Comparison of ENCODE assay signal across 30 cellular contexts in the genomic region with DNA sequence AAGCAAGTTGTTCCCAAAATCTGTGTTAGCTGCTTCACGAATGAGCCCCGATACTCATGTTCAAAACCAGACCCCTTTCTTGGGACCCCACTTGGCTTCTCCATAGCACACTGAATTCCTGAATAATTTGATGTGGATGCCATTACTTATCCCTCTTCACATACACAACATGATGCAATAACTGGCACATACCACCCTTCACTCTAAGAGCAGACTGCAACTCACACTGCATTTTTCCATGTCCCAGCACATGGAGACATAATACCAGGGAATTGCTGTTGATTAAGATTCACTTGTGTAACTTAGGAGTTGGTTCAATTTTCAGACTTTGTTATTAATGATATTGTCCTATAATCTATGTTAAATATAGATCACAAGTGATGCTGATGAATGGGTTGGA.
"Had no signal": no experiment of that assay in that cellular context is flagged by ENCODE, and none has a peak within 500 bp of the region (broad histone marks: within the 10 kb centered on the region; RNA-seq: fewer than 3 reads in every experiment).

No MANE protein-coding gene starts in this region.

- H3K27ac ChIP-seq: brain microvascular endothelial cell, gastrocnemius medialis, neutrophil, thoracic aorta, uterus had no signal

- H3K27me3 ChIP-seq: brain microvascular endothelial cell, gastrocnemius medialis, neutrophil, uterus had no signal

- H3K36me3 Mint-ChIP-seq: activated naive CD8-positive, alpha-beta T cell treated with anti-CD3 and anti-CD28 coated beads for 36 hours; stimulated activated effector memory CD8-positive, alpha-beta T cell treated with anti-CD3 and anti-CD28 coated beads, Interleukin-12 subunit alpha, Interleukin-12 subunit beta, amount 100 ng/mL, for 72 hours; T-cell had no signal

- H3K27ac Mint-ChIP-seq: activated naive CD4-positive, alpha-beta T cell treated with anti-CD3 and anti-CD28 coated beads for 36 hours; activated naive CD8-positive, alpha-beta T cell treated with anti-CD3 and anti-CD28 coated beads for 36 hours; activated T-helper 1 cell treated with anti-CD3 and anti-CD28 coated beads, Interleukin-12 subunit alpha, Interleukin-12 subunit beta, Interleukin-2, Interleukin-4 antibody, amounts not matched to agents 30 ng/mL and 10 ng/mL and 1 ng/mL, durations not matched to agents 14 hours and 24 hours and 36 hours; stimulated activated effector memory CD8-positive, alpha-beta T cell treated with anti-CD3 and anti-CD28 coated beads, Interleukin-12 subunit alpha, Interleukin-12 subunit beta, amount 100 ng/mL, for 72 hours; stimulated activated naive CD8-positive, alpha-beta T cell treated with anti-CD3 and anti-CD28 coated beads, Interleukin-15, Interleukin-2, amounts not matched to agents 100 ng/mL and 50 ng/mL, for 24 hours; T-cell; T-helper 2 cell treated with Interferon-gamma antibody and Interleukin-4, amounts not matched to agents 5 μg/mL and 100 μg/mL, for 36 hours; type B pancreatic cell had no signal

- H3K27me3 Mint-ChIP-seq: activated naive CD8-positive, alpha-beta T cell treated with anti-CD3 and anti-CD28 coated beads for 36 hours; stimulated activated naive CD8-positive, alpha-beta T cell treated with anti-CD3 and anti-CD28 coated beads, Interleukin-15, Interleukin-2, amounts not matched to agents 100 ng/mL and 50 ng/mL, for 24 hours; T-cell; type B pancreatic cell had no signal

- H3K9me3 ChIP-seq: gastrocnemius medialis, neutrophil, thoracic aorta, uterus had no signal

- ATAC-seq: esophagus mucosa; gastrocnemius medialis; left ventricle myocardium superior; sciatic nerve; stimulated activated effector memory CD8-positive, alpha-beta T cell treated with anti-CD3 and anti-CD28 coated beads, Interleukin-12 subunit alpha, Interleukin-12 subunit beta, amount 100 ng/mL, for 72 hours; T-cell had no signal

- H3K36me3 ChIP-seq: brain microvascular endothelial cell, gastrocnemius medialis, neutrophil, thoracic aorta, uterus had no signal

- FAIRE-seq: astrocyte, small intestine had no signal

- H3K4me3 ChIP-seq: gastrocnemius medialis, thoracic aorta, uterus had no signal

- H3K4me1 ChIP-seq: gastrocnemius medialis, uterus had no signal

- H3K4me3 Mint-ChIP-seq: activated naive CD4-positive, alpha-beta T cell treated with anti-CD3 and anti-CD28 coated beads for 36 hours; activated naive CD8-positive, alpha-beta T cell treated with anti-CD3 and anti-CD28 coated beads for 36 hours; activated T-helper 1 cell treated with anti-CD3 and anti-CD28 coated beads, Interleukin-12 subunit alpha, Interleukin-12 subunit beta, Interleukin-2, Interleukin-4 antibody, amounts not matched to agents 30 ng/mL and 10 ng/mL and 1 ng/mL, durations not matched to agents 14 hours and 24 hours and 36 hours; endodermal cell; nephron; stimulated activated effector memory CD8-positive, alpha-beta T cell treated with anti-CD3 and anti-CD28 coated beads, Interleukin-12 subunit alpha, Interleukin-12 subunit beta, amount 100 ng/mL, for 72 hours; stimulated activated naive CD8-positive, alpha-beta T cell treated with anti-CD3 and anti-CD28 coated beads, Interleukin-15, Interleukin-2, amounts not matched to agents 100 ng/mL and 50 ng/mL, for 24 hours; T-cell; T-helper 2 cell treated with Interferon-gamma antibody and Interleukin-4, amounts not matched to agents 5 μg/mL and 100 μg/mL, for 36 hours; type B pancreatic cell had no signal

- H3K4me1 Mint-ChIP-seq: activated naive CD8-positive, alpha-beta T cell treated with anti-CD3 and anti-CD28 coated beads for 36 hours; stimulated activated effector memory CD8-positive, alpha-beta T cell treated with anti-CD3 and anti-CD28 coated beads, Interleukin-12 subunit alpha, Interleukin-12 subunit beta, amount 100 ng/mL, for 72 hours; T-cell had no signal

- DNase-seq: activated CD4-positive, alpha-beta T cell treated with anti-CD3 and anti-CD28 coated beads for 4 hours; activated CD4-positive, alpha-beta T cell treated with anti-CD3 and anti-CD28 coated beads, Interleukin-2, amount 50 U/mL, for 4 hours; activated CD8-positive, alpha-beta memory T cell treated with anti-CD3 and anti-CD28 coated beads for 24 hours; activated effector memory CD4-positive, alpha-beta T cell treated with anti-CD3 and anti-CD28 coated beads, Interleukin-2, amount 50 U/mL, for 16 hours; activated naive CD4-positive, alpha-beta T cell treated with anti-CD3 and anti-CD28 coated beads for 36 hours; activated naive CD8-positive, alpha-beta T cell treated with anti-CD3 and anti-CD28 coated beads for 36 hours; activated T-cell treated with anti-CD3 and anti-CD28 coated beads, Interleukin-2, amount 50 U/mL, for 1 hour; amniotic stem cell; brain microvascular endothelial cell; cortex of kidney; endodermal cell; gastrocnemius medialis; glutamatergic neuron; islet precursor cell; left ventricle myocardium superior; small intestine; stimulated activated CD4-positive, alpha-beta T cell treated with anti-CD3 and anti-CD28 coated beads, Interleukin-4, amount 100 ng/mL, for 24 hours; T-cell; uterus had no signal
